ENCODE assay signal across 20 cellular contexts in genomic region chr1:94993931-94994645, GRCh38.
DNase-seq lines count a peak whose midpoint lies in the region; ATAC-seq and TF ChIP-seq lines count a peak whose summit lies in the region.
"Had no signal": no experiment of that assay in that cellular context is flagged by ENCODE, and none has a peak within 500 bp of the region (broad histone marks: within the 10 kb centered on the region; RNA-seq: fewer than 3 reads in every experiment).

No MANE protein-coding gene starts in this region.

- DNase-seq in G401 (ENCODE audit: low spot score), result peak; percentile 60
- DNase-seq in PC-9, result peak in 1 of 2 experiments; percentile 60
- DNase-seq in fibroblast of villous mesenchyme (ENCODE audit: low read depth), result peak; percentile 38
- no peak for DNase-seq in activated gamma-delta T cell (lab: John Stamatoyannopoulos, UW)
- DNase-seq in activated CD4-positive, alpha-beta T cell treated with anti-CD3 and anti-CD28 coated beads, Interleukin-2, amount 50 U/mL, for 48 hours, result no peak
- DNase-seq in mesothelial cell of epicardium (ENCODE audit: low spot score in 2 of 2, unreplicated experiment in 2 of 2), result no peak
- DNase-seq: activated naive CD4-positive, alpha-beta T cell treated with anti-CD3 and anti-CD28 coated beads, Interleukin-2, amount 50 U/mL, for 16 hours; activated T-cell treated with anti-CD3 and anti-CD28 coated beads, Interleukin-2, amount 50 U/mL, for 48 hours; CD8-positive, alpha-beta memory T cell; cortex of kidney; foreskin fibroblast; H7; islet precursor cell; stimulated activated CD4-positive, alpha-beta T cell treated with anti-CD3 and anti-CD28 coated beads, Interleukin-2, amount 100 ng/mL, for 48 hours; stimulated activated naive CD4-positive, alpha-beta T cell treated with Interleukin-2 at 50 U/mL for 16 hours had no signal

- in situ Hi-C loops in G401 (cut with HindIII; ENCODE audit: low sequenced_read_pairs), result no loop called here

- no peaks in the 10 kb centered on the region for H3K9me3 ChIP-seq in PC-9 (ENCODE audit: insufficient read depth, low read depth)
- H3K9me3 ChIP-seq in skeletal muscle tissue (ENCODE audit: control insufficient read depth in 3 of 3, low read length in 3 of 3), result no peaks in the 10 kb centered on the region
- H3K9me3 ChIP-seq: tibial nerve had no signal

- peak overlapping the region; percentile 10; the same call in 1 of the 2 replicates for H3K4me2 ChIP-seq in PC-9

- CTCF ChIA-PET in PC-9 (lab: Charles Lee), result interaction anchor here (0.5 to 1.7 kb wide), 2 partner anchors 140 to 240 kb away, joined by 3 read pairs; no protein-coding TSS in a partner anchor

- no peak overlapping the region for H3K27ac Mint-ChIP-seq in mesothelial cell of epicardium
- H3K27ac Mint-ChIP-seq: CD8-positive, alpha-beta memory T cell; memory B cell; natural killer cell treated with Interleukin-12 subunit alpha and Interleukin-12 subunit beta and Interleukin-15 and Interleukin-18, amount 100 ng/mL, for 72 hours had no signal

- H3K4me1 ChIP-seq in PC-9 (replicated peaks; ENCODE audit: insufficient read depth), result peaks cover 15% of the 10 kb centered on the region
- H3K4me1 ChIP-seq in skeletal muscle tissue (ENCODE audit: control insufficient read depth in 3 of 3, insufficient read depth in 3 of 3, low read length in 3 of 3), result peaks cover 0 to 3% (median 2%) of the 10 kb centered on the region in 3 donors

- H3K27me3 ChIP-seq in PC-9 (ENCODE audit: insufficient read depth, low read depth) (no peaks in the 10 kb centered on the region), skeletal muscle tissue (ENCODE audit: control insufficient read depth in 3 of 3, insufficient read depth in 3 of 3, low read length in 3 of 3) (no peaks in the 10 kb centered on the region)
- H3K27me3 ChIP-seq: tibial nerve had no signal

- intact Hi-C loops in PC-9 (cut with micrococcal nuclease; ENCODE audit: unreplicated experiment), result no loop called here

- H3K27ac ChIP-seq in PC-9 (peak overlapping the region; percentile 37), skeletal muscle tissue (ENCODE audit: low read depth, low read length) (peak overlapping the region; percentile 49)

- H3K79me2 ChIP-seq in PC-9 (ENCODE audit: low read depth), result no peaks in the 10 kb centered on the region

- POLR2A ChIA-PET in PC-9 (lab: Charles Lee; ENCODE audit: unreplicated experiment), result interaction anchor here (0.5 to 0.6 kb wide), 2 partner anchors 28 to 59 kb away, joined by 3 to 4 read pairs; no protein-coding TSS in a partner anchor

- no TSS peak for BruUV-seq in PC-9 (replicated peaks; lab: Mats Ljungman, UMichigan)

- no peaks in the 10 kb centered on the region for H3K9me3 Mint-ChIP-seq in mesothelial cell of epicardium
- H3K9me3 Mint-ChIP-seq: CD8-positive, alpha-beta memory T cell; memory B cell; natural killer cell treated with Interleukin-12 subunit alpha and Interleukin-12 subunit beta and Interleukin-15 and Interleukin-18, amount 100 ng/mL, for 72 hours had no signal

- no peak overlapping the region for H3K9ac ChIP-seq in skeletal muscle tissue (ENCODE audit: low read depth in 1 of 3, low read length in 3 of 3)

- H4K20me1 ChIP-seq in PC-9 (ENCODE audit: insufficient read depth), result no peaks in the 10 kb centered on the region

- H3K4me1 Mint-ChIP-seq in mesothelial cell of epicardium, result peaks cover 35% of the 10 kb centered on the region
- H3K4me1 Mint-ChIP-seq: CD8-positive, alpha-beta memory T cell had no signal

- H3K36me3 Mint-ChIP-seq in mesothelial cell of epicardium, result no peaks in the 10 kb centered on the region
- H3K36me3 Mint-ChIP-seq: CD8-positive, alpha-beta memory T cell; natural killer cell treated with Interleukin-12 subunit alpha and Interleukin-12 subunit beta and Interleukin-15 and Interleukin-18, amount 100 ng/mL, for 72 hours had no signal

- no peak overlapping the region for H3K4me3 Mint-ChIP-seq in mesothelial cell of epicardium
- H3K4me3 Mint-ChIP-seq: CD8-positive, alpha-beta memory T cell; memory B cell; natural killer cell treated with Interleukin-12 subunit alpha and Interleukin-12 subunit beta and Interleukin-15 and Interleukin-18, amount 100 ng/mL, for 72 hours had no signal

- TF ChIP-seq CTCF in PC-9 (conservative IDR thresholded peaks at IDR 0.05) (no peak), fibroblast of villous mesenchyme (IDR thresholded peaks at IDR 0.05; ENCODE audit: insufficient read depth, low read depth, low read length) (no peak), mesothelial cell of epicardium (IDR thresholded peaks at IDR 0.05; ENCODE audit: unreplicated experiment) (no peak)

- H2AFZ ChIP-seq in PC-9, result no peak overlapping the region

- H3K4me3 ChIP-seq in PC-9, result no peak overlapping the region
- H3K4me3 ChIP-seq in fibroblast of villous mesenchyme (ENCODE audit: low read depth, low read length), result no peak overlapping the region
- H3K4me3 ChIP-seq in skeletal muscle tissue (ENCODE audit: low read length in 3 of 3), result no peak overlapping the region
- H3K4me3 ChIP-seq: tibial nerve had no signal

- no peak for ATAC-seq in GM18873 (IDR thresholded peaks at IDR 0.05; ENCODE audit: low FRiP score, unreplicated experiment)
- ATAC-seq: natural killer cell treated with Interleukin-12 subunit alpha and Interleukin-12 subunit beta and Interleukin-15 and Interleukin-18, amount 100 ng/mL, for 72 hours had no signal

- no peaks in the 10 kb centered on the region; the same call in 1 of the 2 replicates for H3F3A ChIP-seq in PC-9 (ENCODE audit: insufficient read depth, low read depth)

- H3K27me3 Mint-ChIP-seq in mesothelial cell of epicardium (ENCODE audit: low read depth), result no peaks in the 10 kb centered on the region
- H3K27me3 Mint-ChIP-seq: CD8-positive, alpha-beta memory T cell; memory B cell; natural killer cell treated with Interleukin-12 subunit alpha and Interleukin-12 subunit beta and Interleukin-15 and Interleukin-18, amount 100 ng/mL, for 72 hours had no signal

- no peaks in the 10 kb centered on the region for H3K36me3 ChIP-seq in PC-9 (ENCODE audit: low read depth)
- H3K36me3 ChIP-seq in skeletal muscle tissue (ENCODE audit: control insufficient read depth in 3 of 3, insufficient read depth in 3 of 3, low read length in 3 of 3), result no peaks in the 10 kb centered on the region
- H3K36me3 ChIP-seq: tibial nerve had no signal

- no peaks in the 10 kb centered on the region for H3K9me2 ChIP-seq in PC-9 (ENCODE audit: insufficient read depth)

Comparison
In these comparisons a context has a peak if more than half of its experiments do, and no peak if none do; other contexts are left out.
1. DNase-seq: peak in G401 (single experiment) and fibroblast of villous mesenchyme (single experiment); none in activated gamma-delta T cell (single experiment), activated CD4-positive, alpha-beta T cell treated with anti-CD3 and anti-CD28 coated beads, Interleukin-2, amount 50 U/mL, for 48 hours (0 of 2) and mesothelial cell of epicardium (0 of 2).